In genomic region chr4:169283114-169283509, GRCh38 we compare ENCODE assay signal across 1 cellular context.
TF ChIP-seq lines count a peak whose summit lies in the region.

No MANE protein-coding gene starts in this region.

TF ChIP-seq in GM23338, 12 proteins besides CTCF, POLR2A, EP300 and RAD21 (continued from another document):
- no peak for TF ChIP-seq EZH2phosphoT487 (IDR thresholded peaks at IDR 0.05; ENCODE audit: unreplicated experiment)
